In genomic region chr22:24146791-24147353, GRCh38 we compare ENCODE assay signal across 8 cellular contexts. TPM values are rescaled to one million over a fixed set of nuclear protein-coding genes. Genes with fewer than 3 reads are reported as not detected.
DNase-seq lines count a peak whose midpoint lies in the region; ATAC-seq and TF ChIP-seq lines count a peak whose summit lies in the region.

No MANE protein-coding gene starts in this region.

- peaks cover 22% of the 10 kb centered on the region for H4K20me1 ChIP-seq in IMR-90 (ENCODE audit: insufficient read depth, low read length)

- peaks cover 20% of the 10 kb centered on the region for H3K4me1 ChIP-seq in ACC112 (ENCODE audit: control insufficient read depth, insufficient read depth, low read length, unreplicated experiment)
- H3K4me1 ChIP-seq in IMR-90 (ENCODE audit: control insufficient read depth, insufficient read depth, low read length), result peaks cover 50% of the 10 kb centered on the region
- peaks cover 58% of the 10 kb centered on the region for H3K4me1 ChIP-seq in muscle layer of colon (ENCODE audit: insufficient read depth, low read length)
- H3K4me1 ChIP-seq in CD4-positive, alpha-beta memory T cell (ENCODE audit: insufficient read depth, low read length), result peaks cover 66% of the 10 kb centered on the region

- H2AFZ ChIP-seq in ACC112 (ENCODE audit: low read length, unreplicated experiment) (no peak overlapping the region), IMR-90 (replicated peaks; ENCODE audit: low read length, poor library complexity) (peak overlapping the region; percentile 59)

- H3K9ac ChIP-seq in IMR-90 (ENCODE audit: low read depth, low read length), result no peak overlapping the region
- H3K9ac ChIP-seq in muscle layer of colon (ENCODE audit: low read length), result no peak overlapping the region

- H3K56ac ChIP-seq in IMR-90 (ENCODE audit: extremely low read depth, insufficient read depth, low read length), result peak overlapping the region; percentile 41; the same call in 1 of the 2 replicates

- peak overlapping the region; percentile 44 to 90; a peak in 3 of 4 replicates for H4K8ac ChIP-seq in IMR-90 (ENCODE audit: low read depth in 2 of 2, low read length in 2 of 2)

- peaks cover 32 to 75% (median 59%) of the 10 kb centered on the region in 4 donors for H3K4me1 Mint-ChIP-seq in CD4-positive, alpha-beta memory T cell

- TF ChIP-seq POLR2A in IMR-90 (IDR thresholded peaks at IDR 0.05; ENCODE audit: low read depth, low read length), result no peak

- H4K91ac ChIP-seq in IMR-90 (ENCODE audit: insufficient read depth, low read depth, low read length), result peak overlapping the region; percentile 89

- peaks cover 28 to 79% of the 10 kb centered on the region in 2 experiments; a peak in 3 of 4 replicates for H3K79me1 ChIP-seq in IMR-90 (ENCODE audit: low read depth in 1 of 2, low read length in 2 of 2)

- peak overlapping the region; percentile 15; the same call in 1 of the 2 replicates for H4K5ac ChIP-seq in IMR-90 (ENCODE audit: low read depth, low read length)

- peak overlapping the region; percentile 71 for H3K14ac ChIP-seq in IMR-90 (replicated peaks; ENCODE audit: low read depth, low read length)

- H3K4me3 Mint-ChIP-seq in CD4-positive, alpha-beta memory T cell, result peak overlapping the region in 1 of 8 donors; percentile 10

- ATAC-seq in IMR-90 (ENCODE audit: low read depth) (peak; percentile 88), HG02884 (IDR thresholded peaks at IDR 0.05; ENCODE audit: unreplicated experiment) (no peak), HG03354 (IDR thresholded peaks at IDR 0.05; ENCODE audit: poor library complexity, severe bottlenecking, unreplicated experiment) (no peak)

- peak overlapping the region; percentile 96 for H2BK5ac ChIP-seq in IMR-90 (ENCODE audit: low read depth, low read length, poor library complexity, severe bottlenecking)

- H3K9me1 ChIP-seq in IMR-90 (ENCODE audit: insufficient read depth, low read length), result peaks cover 75% of the 10 kb centered on the region

- DNase-seq in IMR-90 (peak; percentile 92), choroid plexus epithelial cell (ENCODE audit: low read depth) (peak; percentile 79), NCI-H1930 (lab: John Stamatoyannopoulos, UW) (no peak)
- DNase-seq in CD4-positive, alpha-beta memory T cell, result no peak

- POLR2A ChIA-PET in IMR-90 (lab: Charles Lee; ENCODE audit: unreplicated experiment), result no interaction called here
- POLR2A ChIA-PET in CD4-positive, alpha-beta memory T cell (lab: Charles Lee; ENCODE audit: partially characterized antibody), result interaction anchor here (1.7 to 11.7 kb wide), 2 partner anchors 9 to 136 kb away, joined by 5 to 176 read pairs; partner anchors contain the start of gene CABIN1

- peak overlapping the region; percentile 34; the same call in 1 of the 2 replicates for H3K4me2 ChIP-seq in IMR-90 (ENCODE audit: low read depth, low read length)

- peak overlapping the region; percentile 55; the same call in 1 of the 2 replicates for H3K23ac ChIP-seq in IMR-90 (ENCODE audit: low read depth, low read length)

- no TSS peak for BruUV-seq in IMR-90 (replicated peaks; lab: Mats Ljungman, UMichigan)

- H2BK20ac ChIP-seq in IMR-90 (ENCODE audit: low read depth, low read length), result peak overlapping the region; percentile 58

- no peak for TF ChIP-seq CTCF in IMR-90 (conservative IDR thresholded peaks at IDR 0.05; ENCODE audit: low read depth, low read length)
- no peak for TF ChIP-seq CTCF in choroid plexus epithelial cell (conservative IDR thresholded peaks at IDR 0.05; ENCODE audit: low read depth, low read length)

- intact Hi-C loops in IMR-90 (cut with micrococcal nuclease), result loop anchor here (2.0 kb wide), 1 partner anchor 136 kb away; the partner anchor contains the start of gene CABIN1
- intact Hi-C loops in CD4-positive, alpha-beta memory T cell (cut with micrococcal nuclease), result no loop called here

- H2BK120ac ChIP-seq in IMR-90 (ENCODE audit: low read depth, low read length), result peak overlapping the region; percentile 92

- H2AK5ac ChIP-seq in IMR-90 (ENCODE audit: low read depth, low read length), result peak overlapping the region; percentile 97

- H3K36me3 ChIP-seq in ACC112 (ENCODE audit: insufficient read depth, low read length) (no peaks in the 10 kb centered on the region), IMR-90 (ENCODE audit: control insufficient read depth, insufficient read depth, low read length) (no peaks in the 10 kb centered on the region), muscle layer of colon (ENCODE audit: insufficient read depth, low read length) (no peaks in the 10 kb centered on the region)
- no peaks in the 10 kb centered on the region for H3K36me3 ChIP-seq in CD4-positive, alpha-beta memory T cell (ENCODE audit: insufficient read depth, low read length)

- peak overlapping the region; percentile 91 for H3K4ac ChIP-seq in IMR-90 (ENCODE audit: low read depth, low read length)

- CTCF ChIA-PET in IMR-90 (lab: Yijun Ruan, JAX), result interaction anchor here (1.4 to 2.7 kb wide), 3 partner anchors 8 to 39 kb away, joined by 4 to 19 read pairs (median 5); no protein-coding TSS in a partner anchor
- CTCF ChIA-PET in CD4-positive, alpha-beta memory T cell (lab: Charles Lee; ENCODE audit: partially characterized antibody), result interaction anchor here (1.1 to 4.7 kb wide), 4 partner anchors 9 to 28 kb away, joined by 4 to 44 read pairs (median 5); no protein-coding TSS in a partner anchor

- peak overlapping the region; percentile 88 for H2AK9ac ChIP-seq in IMR-90 (replicated peaks; ENCODE audit: low read depth, low read length, poor library complexity)

- no peaks in the 10 kb centered on the region for H3K79me2 ChIP-seq in ACC112 (ENCODE audit: control insufficient read depth, insufficient read depth, low read length, unreplicated experiment)

- no peak overlapping the region for H3K4me3 ChIP-seq in ACC112 (ENCODE audit: low read depth, low read length)
- H3K4me3 ChIP-seq in IMR-90 (ENCODE audit: insufficient read depth, low read depth, low read length), result no peak overlapping the region
- no peak overlapping the region for H3K4me3 ChIP-seq in choroid plexus epithelial cell (ENCODE audit: low read depth, low read length)
- peak overlapping the region; percentile 3 to 24 for H3K4me3 ChIP-seq in muscle layer of colon (ENCODE audit: low read depth in 1 of 2, low read length in 2 of 2)
- H3K4me3 ChIP-seq in CD4-positive, alpha-beta memory T cell (ENCODE audit: low read length in 2 of 2), result no peak overlapping the region

- peak overlapping the region; percentile 69; the same call in 1 of the 3 replicates for H2BK15ac ChIP-seq in IMR-90 (ENCODE audit: low read depth, low read length)

- H3K9me3 ChIP-seq in IMR-90 (ENCODE audit: control insufficient read depth, insufficient read depth, low read length), result no peaks in the 10 kb centered on the region
- H3K9me3 ChIP-seq in muscle layer of colon (ENCODE audit: low read length), result no peaks in the 10 kb centered on the region
- H3K9me3 ChIP-seq in CD4-positive, alpha-beta memory T cell (ENCODE audit: control insufficient read depth in 1 of 2, low read length in 2 of 2), result no peaks in the 10 kb centered on the region

- dilution Hi-C loops in IMR-90 (cut with HindIII; ENCODE audit: low sequenced_read_pairs, unreplicated experiment), result no loop called here

- H3K27me3 Mint-ChIP-seq in CD4-positive, alpha-beta memory T cell, result no peaks in the 10 kb centered on the region

- WGBS in IMR-90 (ENCODE audit: extremely low coverage in 2 of 2, insufficient read length in 1 of 2), 2 experiments, result 50% methylated on average over 1 of the region's 4 CpGs; no CpG with 5 or more reads in 1 of the 2 experiments

- TF ChIP-seq RAD21 in IMR-90 (IDR thresholded peaks at IDR 0.05; ENCODE audit: low read length), result no peak

- H3K27me3 ChIP-seq in ACC112 (ENCODE audit: insufficient read depth, low read length) (no peaks in the 10 kb centered on the region), IMR-90 (ENCODE audit: control insufficient read depth, insufficient read depth, low read length) (no peaks in the 10 kb centered on the region), muscle layer of colon (ENCODE audit: control insufficient read depth in 1 of 2, insufficient read depth in 2 of 2, low read length in 2 of 2) (no peaks in the 10 kb centered on the region)
- no peaks in the 10 kb centered on the region for H3K27me3 ChIP-seq in CD4-positive, alpha-beta memory T cell (ENCODE audit: insufficient read depth, low read length)

- H3K9me3 Mint-ChIP-seq in CD4-positive, alpha-beta memory T cell, result no peaks in the 10 kb centered on the region

- H3K27ac ChIP-seq in ACC112 (ENCODE audit: low read depth, low read length), result peak overlapping the region; percentile 50
- H3K27ac ChIP-seq in IMR-90 (ENCODE audit: insufficient read depth, low read length), result peak overlapping the region; percentile 87
- peak overlapping the region; percentile 86 for H3K27ac ChIP-seq in muscle layer of colon (ENCODE audit: low read depth, low read length)
- H3K27ac ChIP-seq in CD4-positive, alpha-beta memory T cell (ENCODE audit: low read depth, low read length), result no peak overlapping the region

- peak overlapping the region in 3 of 7 donors; percentile 35 to 78 (median 48) for H3K27ac Mint-ChIP-seq in CD4-positive, alpha-beta memory T cell

- in situ Hi-C loops in IMR-90 (cut with MboI; ENCODE audit: low sequenced_read_pairs), result no loop called here

- peaks cover 0 to 3% of the 10 kb centered on the region in 2 donors for H3K36me3 Mint-ChIP-seq in CD4-positive, alpha-beta memory T cell

- H3K18ac ChIP-seq in IMR-90 (ENCODE audit: low read depth, low read length), result peak overlapping the region; percentile 25; the same call in 1 of the 2 replicates

TF ChIP-seq in IMR-90, 13 proteins besides CTCF, POLR2A, EP300 and RAD21 (continues in another document):
- TF ChIP-seq FOS (IDR thresholded peaks at IDR 0.05; ENCODE audit: low read depth, low read length), result no peak
- peak; percentile 92; the same call in 1 of the 2 replicates for TF ChIP-seq MAZ (IDR thresholded peaks at IDR 0.05; ENCODE audit: borderline replicate concordance, low read depth, low read length)
- peak; percentile 62; the same call in 1 of the 2 replicates for TF ChIP-seq BHLHE40 (IDR thresholded peaks at IDR 0.05; ENCODE audit: low read depth, low read length)
- TF ChIP-seq RCOR1 (IDR thresholded peaks at IDR 0.05; ENCODE audit: insufficient replicate concordance, low read length), result peak; percentile 57
- TF ChIP-seq MXI1 (IDR thresholded peaks at IDR 0.05; ENCODE audit: borderline replicate concordance, low read depth, low read length), result no peak
- TF ChIP-seq MAFK (IDR thresholded peaks at IDR 0.05; ENCODE audit: low read depth, low read length), result no peak

RNA-seq across cellular contexts. Expression of gene SUSD2, which starts 34.4 kb away (rescaled TPM):
- total RNA-seq in IMR-90 (2012; rRNA removed), result 0.18 and 0.28 TPM in 2 replicates
- 1.6 and 2.4 TPM in 2 replicates for polyA plus RNA-seq in IMR-90 (2012; rRNA removed)
- polyA plus RNA-seq in IMR-90 (2012; cell fraction: cytosol; rRNA removed), result 1.1 and 1.9 TPM in 2 replicates
- polyA plus RNA-seq in IMR-90 (2012; cell fraction: nucleus; rRNA removed; ENCODE audit: low replicate concordance), result 1.9 and 4.1 TPM in 2 replicates
- under 1 TPM; 0.44 to 0.52 TPM for total RNA-seq in CD4-positive, alpha-beta memory T cell
- polyA plus RNA-seq in CD4-positive, alpha-beta memory T cell, result under 1 TPM in 1 of 2 donors, not detected in 1; 0.05 TPM

Comparison
In these comparisons a context has a peak if more than half of its experiments do, and no peak if none do; other contexts are left out.
1. H3K4me3 ChIP-seq: peak in muscle layer of colon (2 of 2); none in ACC112 (single experiment), IMR-90 (single experiment), choroid plexus epithelial cell (single experiment) and CD4-positive, alpha-beta memory T cell (0 of 2).
2. DNase-seq: peak in IMR-90 (single experiment) and choroid plexus epithelial cell (single experiment); none in CD4-positive, alpha-beta memory T cell (0 of 5) and NCI-H1930 (0 of 2).